7 cellular contexts compared by ENCODE assay signal in genomic region chr2:86035371-86035882, GRCh38.
DNase-seq lines count a peak whose midpoint lies in the region; ATAC-seq, FAIRE-seq and TF ChIP-seq lines count a peak whose summit lies in the region.

No MANE protein-coding gene starts in this region.

- no peak for TF ChIP-seq CTCF in kidney (IDR thresholded peaks at IDR 0.05; ENCODE audit: borderline replicate concordance, extremely low read depth, insufficient read depth)

- H3K9me3 ChIP-seq in kidney (ENCODE audit: control insufficient read depth in 1 of 2, low read length in 2 of 2) (no peaks in the 10 kb centered on the region), stomach smooth muscle (ENCODE audit: control insufficient read depth in 2 of 2, low read length in 2 of 2) (no peaks in the 10 kb centered on the region)

- FAIRE-seq in kidney (lab: Jason Lieb, UNC) (no peak), RCC 7860 (lab: Jason Lieb, UNC) (no peak)

- peaks cover 37% of the 10 kb centered on the region for H3K4me1 Mint-ChIP-seq in activated T-helper 17 cell treated with anti-CD3 and anti-CD28 coated beads, Interleukin-2, amount 50 U/mL, for 72 hours

- ATAC-seq in activated T-helper 17 cell treated with anti-CD3 and anti-CD28 coated beads, Interleukin-2, amount 50 U/mL, for 72 hours (replicated peaks): no peak
- ATAC-seq in HG03025 (IDR thresholded peaks at IDR 0.05; ENCODE audit: low FRiP score, unreplicated experiment): no peak

- no peaks in the 10 kb centered on the region for H3K27me3 ChIP-seq in stomach smooth muscle (ENCODE audit: control insufficient read depth in 1 of 2, insufficient read depth in 2 of 2, low read length in 2 of 2)

- H3K27ac ChIP-seq in kidney (ENCODE audit: low read depth in 2 of 2, low read length in 2 of 2) (peak overlapping the region; percentile 92 to 94), stomach smooth muscle (ENCODE audit: low read length) (peak overlapping the region; percentile 88)

- peak overlapping the region; percentile 31 for H3K4me3 ChIP-seq in Jurkat, Clone E6-1 (ENCODE audit: low read length)
- peak overlapping the region in 1 of 2 donors; percentile 20 for H3K4me3 ChIP-seq in kidney (ENCODE audit: low read length in 2 of 2)
- peak overlapping the region in 1 of 2 donors; percentile 35 for H3K4me3 ChIP-seq in stomach smooth muscle (ENCODE audit: low read length in 2 of 2)

- H3K27me3 Mint-ChIP-seq in activated T-helper 17 cell treated with anti-CD3 and anti-CD28 coated beads, Interleukin-2, amount 50 U/mL, for 72 hours: no peaks in the 10 kb centered on the region

- DNase-seq in Jurkat, Clone E6-1 (ENCODE audit: low read depth, low spot score): no peak
- DNase-seq in kidney (peak; percentile 72), RCC 7860 (ENCODE audit: low spot score) (no peak), KG1 (lab: John Stamatoyannopoulos, UW) (no peak)

- H3K36me3 Mint-ChIP-seq in activated T-helper 17 cell treated with anti-CD3 and anti-CD28 coated beads, Interleukin-2, amount 50 U/mL, for 72 hours (ENCODE audit: low read depth): peaks cover 98% of the 10 kb centered on the region

- H3K9ac ChIP-seq in kidney (ENCODE audit: low read length in 2 of 2): peak overlapping the region in 1 of 2 donors; percentile 72
- peak overlapping the region; percentile 32 to 51 for H3K9ac ChIP-seq in stomach smooth muscle (ENCODE audit: low read length in 2 of 2)

- intact Hi-C loops in kidney (cut with DNase I): no loop called here

- peaks cover 37 to 38% of the 10 kb centered on the region in 2 donors for H3K4me1 ChIP-seq in kidney (ENCODE audit: control insufficient read depth in 1 of 2, insufficient read depth in 1 of 2, low read depth in 1 of 2, low read length in 2 of 2)
- H3K4me1 ChIP-seq in stomach smooth muscle (ENCODE audit: control insufficient read depth, insufficient read depth, low read length): peaks cover 40% of the 10 kb centered on the region

- peak overlapping the region; percentile 81 for H3K4me3 Mint-ChIP-seq in activated T-helper 17 cell treated with anti-CD3 and anti-CD28 coated beads, Interleukin-2, amount 50 U/mL, for 72 hours

- H3K36me3 ChIP-seq in kidney (ENCODE audit: control insufficient read depth in 1 of 2, insufficient read depth in 2 of 2, low read length in 2 of 2) (peaks cover 14 to 42% of the 10 kb centered on the region in 2 donors), stomach smooth muscle (ENCODE audit: control insufficient read depth in 2 of 2, insufficient read depth in 2 of 2, low read length in 2 of 2) (peaks cover 40 to 63% of the 10 kb centered on the region in 2 donors)

- H3K27ac Mint-ChIP-seq in activated T-helper 17 cell treated with anti-CD3 and anti-CD28 coated beads, Interleukin-2, amount 50 U/mL, for 72 hours: peak overlapping the region; percentile 94

- H3K9me3 Mint-ChIP-seq in activated T-helper 17 cell treated with anti-CD3 and anti-CD28 coated beads, Interleukin-2, amount 50 U/mL, for 72 hours: no peaks in the 10 kb centered on the region
